ENCODE assay signal across 19 cellular contexts in genomic region chr9:81430727-81431126, GRCh38.
A peak's percentile ranks its signal among the peaks of the same experiment; 100 is the strongest.
DNase-seq lines count a peak whose midpoint lies in the region; ATAC-seq, FAIRE-seq and TF ChIP-seq lines count a peak whose summit lies in the region.
"Had no signal": no experiment of that assay in that cellular context is flagged by ENCODE, and none has a peak within 500 bp of the region (broad histone marks: within the 10 kb centered on the region; RNA-seq: fewer than 3 reads in every experiment).

No MANE protein-coding gene starts in this region.

- no peak for TF ChIP-seq POLR2A in H54 (IDR thresholded peaks at IDR 0.05; ENCODE audit: low read depth, low read length)

- H3K27me3 Mint-ChIP-seq in activated CD8-positive, alpha-beta memory T cell treated with anti-CD3 and anti-CD28 coated beads, Interleukin-2, amount 10 ng/mL, durations not matched to agents 7 days and 5 days: no peaks in the 10 kb centered on the region
- H3K27me3 Mint-ChIP-seq: CD4-positive, CD25-positive, alpha-beta regulatory T cell had no signal

- H3K4me1 Mint-ChIP-seq in activated CD8-positive, alpha-beta memory T cell treated with anti-CD3 and anti-CD28 coated beads, Interleukin-2, amount 10 ng/mL, durations not matched to agents 7 days and 5 days: no peaks in the 10 kb centered on the region
- H3K4me1 Mint-ChIP-seq: CD4-positive, CD25-positive, alpha-beta regulatory T cell had no signal

- no peaks in the 10 kb centered on the region for H3K36me3 ChIP-seq in adipocyte (ENCODE audit: control insufficient read depth, insufficient read depth, low read length, severe bottlenecking)
- H3K36me3 ChIP-seq: HAP-1 had no signal

- H3K9me3 ChIP-seq in adipocyte (ENCODE audit: control insufficient read depth, low read length): peaks cover 17% of the 10 kb centered on the region
- H3K9me3 ChIP-seq: HAP-1 had no signal

- no peak for TF ChIP-seq CTCF in fibroblast of the aortic adventitia (IDR thresholded peaks at IDR 0.05; ENCODE audit: insufficient read depth, low read length)

- CTCF ChIA-PET in activated CD8-positive, alpha-beta memory T cell treated with anti-CD3 and anti-CD28 coated beads, Interleukin-2, amount 10 ng/mL, durations not matched to agents 7 days and 5 days (lab: Charles Lee): no interaction called here

- no peaks in the 10 kb centered on the region for H3K36me3 Mint-ChIP-seq in activated CD8-positive, alpha-beta memory T cell treated with anti-CD3 and anti-CD28 coated beads, Interleukin-2, amount 10 ng/mL, durations not matched to agents 7 days and 5 days
- H3K36me3 Mint-ChIP-seq: CD4-positive, CD25-positive, alpha-beta regulatory T cell had no signal

- no peaks in the 10 kb centered on the region for H3K27me3 ChIP-seq in adipocyte (replicated peaks; ENCODE audit: control insufficient read depth, insufficient read depth, low read length)

- H3K4me3 Mint-ChIP-seq in activated CD8-positive, alpha-beta memory T cell treated with anti-CD3 and anti-CD28 coated beads, Interleukin-2, amount 10 ng/mL, durations not matched to agents 7 days and 5 days: no peak overlapping the region
- H3K4me3 Mint-ChIP-seq: CD4-positive, CD25-positive, alpha-beta regulatory T cell had no signal

- peaks cover 15% of the 10 kb centered on the region for H3K9me3 Mint-ChIP-seq in activated CD8-positive, alpha-beta memory T cell treated with anti-CD3 and anti-CD28 coated beads, Interleukin-2, amount 10 ng/mL, durations not matched to agents 7 days and 5 days (ENCODE audit: low read depth)

- H3K9ac ChIP-seq in adipocyte (ENCODE audit: low read length): no peak overlapping the region

- no peaks in the 10 kb centered on the region for H3K4me1 ChIP-seq in adipocyte (ENCODE audit: control insufficient read depth, insufficient read depth, low read length)
- H3K4me1 ChIP-seq: HAP-1 had no signal

- no peak overlapping the region for H3K4me3 ChIP-seq in adipocyte (ENCODE audit: low read length)
- H3K4me3 ChIP-seq in fibroblast of the aortic adventitia (ENCODE audit: low read depth, low read length): no peak overlapping the region
- H3K4me3 ChIP-seq: HAP-1, SK-N-MC had no signal

- no peak for ATAC-seq in GM19397 (IDR thresholded peaks at IDR 0.05; ENCODE audit: unreplicated experiment)
- ATAC-seq in HG02798 (IDR thresholded peaks at IDR 0.05; ENCODE audit: poor library complexity, unreplicated experiment): no peak
- ATAC-seq in activated CD8-positive, alpha-beta memory T cell treated with anti-CD3 and anti-CD28 coated beads, Interleukin-2, amount 10 ng/mL, durations not matched to agents 7 days and 5 days: no peak
- ATAC-seq: HepG2, Right ventricle myocardium inferior had no signal

- H3K27ac Mint-ChIP-seq in activated CD8-positive, alpha-beta memory T cell treated with anti-CD3 and anti-CD28 coated beads, Interleukin-2, amount 10 ng/mL, durations not matched to agents 7 days and 5 days: no peak overlapping the region
- H3K27ac Mint-ChIP-seq: CD4-positive, CD25-positive, alpha-beta regulatory T cell had no signal

- DNase-seq in AG08395 (ENCODE audit: low spot score) (peak; percentile 2), H54 (ENCODE audit: insufficient read length, low spot score) (no peak), adipocyte (ENCODE audit: low read depth) (peak; percentile 37), fibroblast of the aortic adventitia (ENCODE audit: low read depth) (peak; percentile 15), amygdala (lab: John Stamatoyannopoulos, UW) (no peak)
- no peak for DNase-seq in activated CD8-positive, alpha-beta memory T cell treated with anti-CD3 and anti-CD28 coated beads, Interleukin-2, amount 10 ng/mL, durations not matched to agents 7 days and 5 days
- DNase-seq: 8988T; Calu3; CD4-positive, CD25-positive, alpha-beta regulatory T cell; DMS79 treated with DMSO at 0.1 percent for 48 hours; NCI-H187 treated with DMSO at 0.1 percent for 48 hours; NCI-H446; NCI-H748 treated with DMSO at 0.1 percent for 48 hours had no signal

- peak; percentile 98 for FAIRE-seq in H54 (lab: Jason Lieb, UNC)
- FAIRE-seq: HepG2 had no signal

Comparison
In these comparisons a context has a peak if more than half of its experiments do, and no peak if none do; other contexts are left out.
1. DNase-seq: peak in AG08395 (single experiment), adipocyte (single experiment) and fibroblast of the aortic adventitia (single experiment); none in H54 (single experiment), amygdala (0 of 56) and activated CD8-positive, alpha-beta memory T cell treated with anti-CD3 and anti-CD28 coated beads, Interleukin-2, amount 10 ng/mL, durations not matched to agents 7 days and 5 days (single experiment).